ENCODE assay signal across 1 cellular context in genomic region chr22:24419480-24419860, GRCh38.
TF ChIP-seq lines count a peak whose summit lies in the region.

No MANE protein-coding gene starts in this region.

TF ChIP-seq in GM23338, 12 proteins besides CTCF, POLR2A, EP300 and RAD21 (continued from another document):
- TF ChIP-seq REST (IDR thresholded peaks at IDR 0.05; ENCODE audit: unreplicated experiment) (no peak), EZH2phosphoT487 (IDR thresholded peaks at IDR 0.05; ENCODE audit: unreplicated experiment) (no peak), POLR2AphosphoS5 (IDR thresholded peaks at IDR 0.05; ENCODE audit: low read depth) (no peak), ZNF331 (CRISPR knock-in tag; IDR thresholded peaks at IDR 0.05; ENCODE audit: low read depth) (no peak), CREB1 (CRISPR knock-in tag; IDR thresholded peaks at IDR 0.05; ENCODE audit: low read depth) (no peak), JUNB (IDR thresholded peaks at IDR 0.05; ENCODE audit: unreplicated experiment) (no peak)
